ENCODE assay signal across 23 cellular contexts in genomic region chr3:184752361-184752760, GRCh38. TPM values are rescaled to one million over a fixed set of nuclear protein-coding genes. Genes with fewer than 3 reads are reported as not detected.
DNase-seq lines count a peak whose midpoint lies in the region; ATAC-seq, FAIRE-seq and TF ChIP-seq lines count a peak whose summit lies in the region.
"Had no signal": no experiment of that assay in that cellular context is flagged by ENCODE, and none has a peak within 500 bp of the region (broad histone marks: within the 10 kb centered on the region; RNA-seq: fewer than 3 reads in every experiment).

No MANE protein-coding gene starts in this region.

- intact Hi-C loops in kidney (cut with DNase I), result no loop called here

- H3K4me1 Mint-ChIP-seq in stimulated activated memory B cell treated with anti-CD40 and anti-IgM and Interleukin-4, amounts not matched to agents 10 μg/mL and 1 μg/mL and 100 μg/mL, for 72 hours, result peaks cover 38% of the 10 kb centered on the region

- no peak for ATAC-seq in stimulated activated memory B cell treated with anti-CD40 and anti-IgM and Interleukin-4, amounts not matched to agents 10 μg/mL and 1 μg/mL and 100 μg/mL, for 72 hours
- no peak for ATAC-seq in GM18867 (IDR thresholded peaks at IDR 0.05; ENCODE audit: unreplicated experiment)
- ATAC-seq: A549, Right ventricle myocardium inferior had no signal

- peaks cover 12% of the 10 kb centered on the region for H3K27me3 Mint-ChIP-seq in stimulated activated memory B cell treated with anti-CD40 and anti-IgM and Interleukin-4, amounts not matched to agents 10 μg/mL and 1 μg/mL and 100 μg/mL, for 72 hours

- H3K27ac Mint-ChIP-seq in stimulated activated memory B cell treated with anti-CD40 and anti-IgM and Interleukin-4, amounts not matched to agents 10 μg/mL and 1 μg/mL and 100 μg/mL, for 72 hours, result peak overlapping the region; percentile 48
- H3K27ac Mint-ChIP-seq: B cell; CD4-positive, alpha-beta T cell; HFFc6 had no signal

- H3K9ac ChIP-seq in HUES48 (ENCODE audit: low read depth, low read length) (no peak overlapping the region), NT2/D1 (ENCODE audit: insufficient read length, low read depth) (peak overlapping the region; percentile 26), kidney (ENCODE audit: low read length in 2 of 2) (no peak overlapping the region)

- H3K27ac ChIP-seq in HUES48 (ENCODE audit: low read depth, low read length) (peak overlapping the region; percentile 67), kidney (ENCODE audit: low read depth in 2 of 2, low read length in 2 of 2) (no peak overlapping the region)
- H3K27ac ChIP-seq: A549, SJSA1 had no signal

- no peaks in the 10 kb centered on the region for H3K36me3 Mint-ChIP-seq in stimulated activated memory B cell treated with anti-CD40 and anti-IgM and Interleukin-4, amounts not matched to agents 10 μg/mL and 1 μg/mL and 100 μg/mL, for 72 hours

- H3K4me3 Mint-ChIP-seq in stimulated activated memory B cell treated with anti-CD40 and anti-IgM and Interleukin-4, amounts not matched to agents 10 μg/mL and 1 μg/mL and 100 μg/mL, for 72 hours, result no peak overlapping the region
- H3K4me3 Mint-ChIP-seq: B cell; CD4-positive, alpha-beta T cell; HFFc6 had no signal

- H3K4me1 ChIP-seq in HUES48 (ENCODE audit: control insufficient read depth, insufficient read depth, low read length) (peaks cover 37% of the 10 kb centered on the region), NT2/D1 (ENCODE audit: insufficient read depth, insufficient read length) (peaks cover 18% of the 10 kb centered on the region), kidney (ENCODE audit: control insufficient read depth in 1 of 2, insufficient read depth in 1 of 2, low read depth in 1 of 2, low read length in 2 of 2) (peaks cover 0 to 5% of the 10 kb centered on the region in 2 donors)
- H3K4me1 ChIP-seq: A549 had no signal

- no peaks in the 10 kb centered on the region for H3K36me3 ChIP-seq in HUES48 (ENCODE audit: control insufficient read depth, insufficient read depth, low read length)
- H3K36me3 ChIP-seq in NT2/D1 (ENCODE audit: insufficient read depth, insufficient read length, low read length), result no peaks in the 10 kb centered on the region
- no peaks in the 10 kb centered on the region for H3K36me3 ChIP-seq in kidney (ENCODE audit: control insufficient read depth in 1 of 2, insufficient read depth in 2 of 2, low read length in 2 of 2)
- H3K36me3 ChIP-seq: SJSA1 had no signal

- H3K9me3 Mint-ChIP-seq in stimulated activated memory B cell treated with anti-CD40 and anti-IgM and Interleukin-4, amounts not matched to agents 10 μg/mL and 1 μg/mL and 100 μg/mL, for 72 hours, result no peaks in the 10 kb centered on the region
- H3K9me3 Mint-ChIP-seq: CD4-positive, alpha-beta T cell; HFFc6 had no signal

- H3K9me3 ChIP-seq in HUES48 (ENCODE audit: control insufficient read depth, insufficient read depth, low read length) (no peaks in the 10 kb centered on the region), NT2/D1 (ENCODE audit: insufficient read depth, low read length) (no peaks in the 10 kb centered on the region), kidney (ENCODE audit: control insufficient read depth in 1 of 2, low read length in 2 of 2) (no peaks in the 10 kb centered on the region)
- H3K9me3 ChIP-seq: A549, SJSA1 had no signal

- no peak for TF ChIP-seq CTCF in kidney (IDR thresholded peaks at IDR 0.05; ENCODE audit: borderline replicate concordance, extremely low read depth, insufficient read depth)

- POLR2A ChIA-PET in HEK293T (lab: Yijun Ruan, JAX), result no interaction called here

- no peak for FAIRE-seq in kidney (lab: Jason Lieb, UNC)
- FAIRE-seq: A549 had no signal

- DNase-seq in NT2/D1 (ENCODE audit: low read depth, low spot score) (no peak), kidney (peak; percentile 22), HK-2 (ENCODE audit: unreplicated experiment) (no peak), HEK293T (ENCODE audit: extremely low spot score) (no peak)
- no peak for DNase-seq in activated CD8-positive, alpha-beta memory T cell treated with anti-CD3 and anti-CD28 coated beads for 24 hours
- DNase-seq: CD4-positive, alpha-beta T cell; COR-L47; DMS79; H7; HFFc6; KG1; NCI-H1092 treated with DMSO at 0.1 percent for 48 hours; NCI-H146; NCI-H2029; NCI-H226; NCI-H524 treated with DMSO at 0.1 percent for 48 hours had no signal

- peaks cover 3% of the 10 kb centered on the region; the same call in 1 of the 2 replicates for H3K27me3 ChIP-seq in HUES48 (ENCODE audit: control insufficient read depth, insufficient read depth, low read length)
- H3K27me3 ChIP-seq in NT2/D1 (ENCODE audit: insufficient read depth, insufficient read length), result no peaks in the 10 kb centered on the region
- H3K27me3 ChIP-seq: SJSA1 had no signal

- H3K4me3 ChIP-seq in HUES48 (ENCODE audit: low read depth, low read length) (no peak overlapping the region), NT2/D1 (ENCODE audit: insufficient read length, low read depth) (no peak overlapping the region), kidney (ENCODE audit: low read length in 2 of 2) (no peak overlapping the region)
- H3K4me3 ChIP-seq: A549, SJSA1 had no signal

- CTCF ChIA-PET in HEK293T (lab: Yijun Ruan, JAX), result no interaction called here

TF ChIP-seq in HEK293T, 16 proteins besides CTCF, POLR2A, EP300 and RAD21:
- TF ChIP-seq ELF4 (IDR thresholded peaks at IDR 0.05) (no peak), TARDBP (IDR thresholded peaks at IDR 0.05) (no peak), L3MBTL2 (conservative IDR thresholded peaks at IDR 0.05) (no peak), CTBP1 (IDR thresholded peaks at IDR 0.05; ENCODE audit: borderline replicate concordance) (no peak), ZNF384 (IDR thresholded peaks at IDR 0.05) (no peak), LEF1 (IDR thresholded peaks at IDR 0.05; ENCODE audit: borderline replicate concordance) (no peak), FOXK2 (IDR thresholded peaks at IDR 0.05) (no peak), BHLHE40 (IDR thresholded peaks at IDR 0.05; ENCODE audit: borderline replicate concordance) (no peak), FOXM1 (IDR thresholded peaks at IDR 0.05; ENCODE audit: borderline replicate concordance) (no peak), FOXA1 (IDR thresholded peaks at IDR 0.05) (no peak), SUZ12 (IDR thresholded peaks at IDR 0.05) (no peak), SP1 (IDR thresholded peaks at IDR 0.05) (no peak), NFRKB (IDR thresholded peaks at IDR 0.05) (no peak), HDGF (IDR thresholded peaks at IDR 0.05; ENCODE audit: borderline replicate concordance) (no peak), ARNT (IDR thresholded peaks at IDR 0.05) (no peak)
- TF ChIP-seq, protein P1, sequence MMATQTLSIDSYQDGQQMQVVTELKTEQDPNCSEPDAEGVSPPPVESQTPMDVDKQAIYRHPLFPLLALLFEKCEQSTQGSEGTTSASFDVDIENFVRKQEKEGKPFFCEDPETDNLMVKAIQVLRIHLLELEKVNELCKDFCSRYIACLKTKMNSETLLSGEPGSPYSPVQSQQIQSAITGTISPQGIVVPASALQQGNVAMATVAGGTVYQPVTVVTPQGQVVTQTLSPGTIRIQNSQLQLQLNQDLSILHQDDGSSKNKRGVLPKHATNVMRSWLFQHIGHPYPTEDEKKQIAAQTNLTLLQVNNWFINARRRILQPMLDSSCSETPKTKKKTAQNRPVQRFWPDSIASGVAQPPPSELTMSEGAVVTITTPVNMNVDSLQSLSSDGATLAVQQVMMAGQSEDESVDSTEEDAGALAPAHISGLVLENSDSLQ (IDR thresholded peaks at IDR 0.05), result no peak

RNA-seq across cellular contexts. Expression of gene MAGEF1, which starts 40.5 kb away (rescaled TPM):
- total RNA-seq in kidney, result 37.9 TPM
- polyA plus RNA-seq in kidney (ENCODE audit: insufficient read depth, low read depth, low replicate concordance), result 50.0 TPM

RNA-seq across cellular contexts. Expression of gene VPS8, which starts 59.6 kb away (rescaled TPM):
- total RNA-seq in kidney, result 55.0 TPM
- polyA plus RNA-seq in kidney (ENCODE audit: insufficient read depth, low read depth, low replicate concordance), result 10.8 TPM
